Comparison of ENCODE assay signal across 22 cellular contexts in genomic region chr10:85857305-85857704, GRCh38.
A peak's percentile ranks its signal among the peaks of the same experiment; 100 is the strongest.
DNase-seq lines count a peak whose midpoint lies in the region; TF ChIP-seq lines count a peak whose summit lies in the region.
"Had no signal": no experiment of that assay in that cellular context is flagged by ENCODE, and none has a peak within 500 bp of the region (broad histone marks: within the 10 kb centered on the region; RNA-seq: fewer than 3 reads in every experiment).

No MANE protein-coding gene starts in this region.

- no peak overlapping the region for H3K27ac Mint-ChIP-seq in osteocyte (ENCODE audit: unreplicated experiment)
- H3K27ac Mint-ChIP-seq: CD14-positive monocyte; CD4-positive, alpha-beta memory T cell; CD4-positive, CD25-positive, alpha-beta regulatory T cell; CD8-positive, alpha-beta memory T cell had no signal

- H3K27me3 Mint-ChIP-seq in osteocyte (ENCODE audit: unreplicated experiment), result no peaks in the 10 kb centered on the region
- H3K27me3 Mint-ChIP-seq: CD4-positive, CD25-positive, alpha-beta regulatory T cell had no signal

- peaks cover 17% of the 10 kb centered on the region for H3K9me3 Mint-ChIP-seq in osteocyte (ENCODE audit: unreplicated experiment)

- H3K36me3 Mint-ChIP-seq in osteocyte (ENCODE audit: unreplicated experiment), result no peaks in the 10 kb centered on the region
- H3K36me3 Mint-ChIP-seq: CD14-positive monocyte; CD4-positive, alpha-beta memory T cell; CD4-positive, CD25-positive, alpha-beta regulatory T cell; CD8-positive, alpha-beta memory T cell had no signal

- H3K36me3 ChIP-seq in H7 (replicated peaks; ENCODE audit: control insufficient read depth, insufficient read depth, low read length), result no peaks in the 10 kb centered on the region
- H3K36me3 ChIP-seq: BLaER1 had no signal

- H3K4me3 ChIP-seq in H7 (ENCODE audit: insufficient read depth, low read depth, low read length), result no peak overlapping the region
- H3K4me3 ChIP-seq: A549, BLaER1, GM12878 had no signal

- no peaks in the 10 kb centered on the region for H3K4me1 Mint-ChIP-seq in osteocyte (ENCODE audit: unreplicated experiment)
- H3K4me1 Mint-ChIP-seq: CD14-positive monocyte; CD4-positive, alpha-beta memory T cell; CD4-positive, CD25-positive, alpha-beta regulatory T cell; CD8-positive, alpha-beta memory T cell had no signal

- no peaks in the 10 kb centered on the region for H3K27me3 ChIP-seq in H7 (ENCODE audit: control insufficient read depth, insufficient read depth, low read length)
- H3K27me3 ChIP-seq: BE2C, BLaER1 had no signal

- H3K4me3 Mint-ChIP-seq in osteocyte (ENCODE audit: unreplicated experiment), result no peak overlapping the region
- H3K4me3 Mint-ChIP-seq: CD14-positive monocyte; CD4-positive, alpha-beta memory T cell; CD4-positive, CD25-positive, alpha-beta regulatory T cell; CD8-positive, alpha-beta memory T cell had no signal

- DNase-seq in AG20443 (ENCODE audit: low spot score) (peak; percentile 4), ecto neural progenitor cell (ENCODE audit: low spot score) (peak; percentile 25), osteocyte (ENCODE audit: extremely low spot score, unreplicated experiment) (peak; percentile 79), H7 (no peak), cortex of kidney (lab: John Stamatoyannopoulos, UW) (no peak)
- DNase-seq: BE2C; C1 segment of cervical spinal cord; CD4-positive, alpha-beta memory T cell; CD4-positive, CD25-positive, alpha-beta regulatory T cell; CD8-positive, alpha-beta memory T cell; COR-L47; DMS 273 treated with DMSO at 0.1 percent for 48 hours; DMS153; DMS53; DMS79; DND-41; EL; GDM1 had no signal

- TF ChIP-seq CTCF in osteocyte (IDR thresholded peaks at IDR 0.05), result no peak

Comparison
In these comparisons a context has a peak if more than half of its experiments do, and no peak if none do; other contexts are left out.
1. DNase-seq: peak in AG20443 (single experiment), ecto neural progenitor cell (single experiment) and osteocyte (single experiment); none in H7 (single experiment) and cortex of kidney (single experiment).